ENCODE assay signal across 1 cellular context in genomic region chr9:124870723-124871122, GRCh38.
TF ChIP-seq lines count a peak whose summit lies in the region.

No MANE protein-coding gene starts in this region.

TF ChIP-seq in K562, 482 proteins besides CTCF, POLR2A, EP300 and RAD21:
- TF ChIP-seq MLX (CRISPR knock-in tag; conservative IDR thresholded peaks at IDR 0.05) (no peak), TEAD1 (CRISPR knock-in tag; IDR thresholded peaks at IDR 0.05) (0 out of 4 replicates have a peak, but pooled peaks of 1 of the 2 experiments have one; percentile 9), RBM22 (IDR thresholded peaks at IDR 0.05; ENCODE audit: low read depth, low read length, poor library complexity, severe bottlenecking) (no peak), FOXK1 (CRISPR knock-in tag; IDR thresholded peaks at IDR 0.05; ENCODE audit: borderline replicate concordance) (peak; percentile 52; the same call in 1 of the 2 replicates), SMAD1 (IDR thresholded peaks at IDR 0.05; ENCODE audit: low read depth, low read length, partially characterized antibody) (peak; percentile 8), ZNF12 (CRISPR knock-in tag; IDR thresholded peaks at IDR 0.05) (peak; percentile 3; the same call in 1 of the 2 replicates), PPARD (CRISPR knock-in tag; IDR thresholded peaks at IDR 0.05) (no peak), ZNF586 (CRISPR knock-in tag; conservative IDR thresholded peaks at IDR 0.05) (no peak), HNRNPLL (IDR thresholded peaks at IDR 0.05; ENCODE audit: low read depth, low read length, poor library complexity, severe bottlenecking) (peak; percentile 90), CHD1 (IDR thresholded peaks at IDR 0.05; ENCODE audit: low read length) (peak; percentile 25)
